Comparison of ENCODE assay signal across 8 cellular contexts in the genomic region with DNA sequence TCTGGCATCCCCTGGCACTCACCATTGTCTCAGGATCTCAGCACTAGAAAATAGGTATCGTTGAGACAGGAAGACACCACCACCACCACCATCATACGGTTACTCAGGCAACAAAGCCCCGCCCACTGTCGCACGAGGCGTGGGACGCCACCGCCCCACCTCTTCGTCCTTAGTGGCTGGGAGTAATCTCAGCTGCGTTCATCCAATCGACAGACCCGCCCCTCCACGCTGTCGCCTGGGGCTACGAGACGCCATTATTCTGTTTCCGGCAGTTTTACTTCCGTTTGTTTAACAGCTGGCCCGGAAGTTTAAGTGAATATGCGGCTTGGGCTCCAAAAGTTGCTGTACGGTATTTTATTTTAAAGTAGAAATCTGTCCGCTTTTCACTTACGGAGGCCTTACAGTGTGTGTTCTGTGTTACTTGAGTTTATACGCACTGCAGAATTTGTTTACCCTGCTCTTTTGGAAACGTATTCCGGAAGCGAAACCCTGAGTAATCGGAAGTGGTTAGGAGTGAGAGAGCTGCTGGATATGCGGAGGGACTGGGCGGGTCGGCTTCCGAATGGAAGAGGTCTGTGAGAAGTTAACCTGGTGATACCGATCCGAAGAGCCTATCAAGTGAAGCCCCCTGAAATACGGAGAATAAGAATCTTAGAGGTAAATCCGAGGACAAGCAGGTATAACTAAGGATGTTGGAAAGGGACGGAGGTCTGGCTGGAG. TPM values are rescaled to one million over a fixed set of nuclear protein-coding genes. Genes with fewer than 3 reads are reported as not detected.
DNase-seq lines count a peak whose midpoint lies in the region; ATAC-seq and TF ChIP-seq lines count a peak whose summit lies in the region.

A gene with protein sequence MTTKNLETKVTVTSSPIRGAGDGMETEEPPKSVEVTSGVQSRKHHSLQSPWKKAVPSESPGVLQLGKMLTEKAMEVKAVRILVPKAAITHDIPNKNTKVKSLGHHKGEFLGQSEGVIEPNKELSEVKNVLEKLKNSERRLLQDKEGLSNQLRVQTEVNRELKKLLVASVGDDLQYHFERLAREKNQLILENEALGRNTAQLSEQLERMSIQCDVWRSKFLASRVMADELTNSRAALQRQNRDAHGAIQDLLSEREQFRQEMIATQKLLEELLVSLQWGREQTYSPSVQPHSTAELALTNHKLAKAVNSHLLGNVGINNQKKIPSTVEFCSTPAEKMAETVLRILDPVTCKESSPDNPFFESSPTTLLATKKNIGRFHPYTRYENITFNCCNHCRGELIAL (plus strand): TSS at position 510 of the 720 bp plus-strand sequence. CDS start 1,328 bp downstream, outside the sequence.
A gene with protein sequence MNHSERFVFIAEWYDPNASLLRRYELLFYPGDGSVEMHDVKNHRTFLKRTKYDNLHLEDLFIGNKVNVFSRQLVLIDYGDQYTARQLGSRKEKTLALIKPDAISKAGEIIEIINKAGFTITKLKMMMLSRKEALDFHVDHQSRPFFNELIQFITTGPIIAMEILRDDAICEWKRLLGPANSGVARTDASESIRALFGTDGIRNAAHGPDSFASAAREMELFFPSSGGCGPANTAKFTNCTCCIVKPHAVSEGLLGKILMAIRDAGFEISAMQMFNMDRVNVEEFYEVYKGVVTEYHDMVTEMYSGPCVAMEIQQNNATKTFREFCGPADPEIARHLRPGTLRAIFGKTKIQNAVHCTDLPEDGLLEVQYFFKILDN (minus strand): TSS at position 112 of the 720 bp plus-strand sequence. CDS start 87 bp downstream, at position 25.

- H3K27ac ChIP-seq in IMR-90 (ENCODE audit: insufficient read depth, low read length) = peak within 1 kb of the TSS; percentile 62

- ATAC-seq in GM21529 (IDR thresholded peaks at IDR 0.05; ENCODE audit: unreplicated experiment) = peak; percentile 98
- peak; percentile 99 for ATAC-seq in IMR-90 (ENCODE audit: low read depth)

- peak within 1 kb of the TSS; percentile 98 for H3K56ac ChIP-seq in IMR-90 (ENCODE audit: extremely low read depth, insufficient read depth, low read length)

- peak within 1 kb of the TSS; percentile 64; the same call in 1 of the 3 replicates for H2BK15ac ChIP-seq in IMR-90 (ENCODE audit: low read depth, low read length)

- H3K9me1 ChIP-seq in IMR-90 (ENCODE audit: insufficient read depth, low read length) = peaks cover 3% of the 10 kb centered on the region; the same call in 1 of the 2 replicates

- H3K4ac ChIP-seq in IMR-90 (ENCODE audit: low read depth, low read length) = peak within 1 kb of the TSS; percentile 86

- CTCF ChIA-PET in IMR-90 (lab: Yijun Ruan, JAX) = interaction anchor here (1.1 to 1.4 kb wide), 2 partner anchors 19 to 1025 kb away, joined by 3 to 4 read pairs; no protein-coding TSS in a partner anchor

- peak within 1 kb of the TSS; percentile 15; the same call in 1 of the 2 replicates for H2AK5ac ChIP-seq in IMR-90 (ENCODE audit: low read depth, low read length)

- DNase-seq in DMS 273 (lab: John Stamatoyannopoulos, UW; ENCODE audit: unreplicated experiment) = peak; percentile 99
- peak; percentile 96 for DNase-seq in IMR-90
- peak; percentile 99 for DNase-seq in OCI-M1 (lab: John Stamatoyannopoulos, UW)
- DNase-seq in activated T-cell treated with anti-CD3 and anti-CD28 coated beads for 24 hours (ENCODE audit: low read depth) = peak; percentile 97
- peak; percentile 98 for DNase-seq in erythroblast (lab: John Stamatoyannopoulos, UW)
- peak; percentile 98 for DNase-seq in mucosa of gallbladder (ENCODE audit: low spot score)
- DNase-seq in stimulated activated CD8-positive, alpha-beta memory T cell treated with anti-CD3 and anti-CD28 coated beads, Interleukin-4, amount 100 ng/mL, for 4 hours (ENCODE audit: low read depth in 2 of 2, low spot score in 1 of 2) = peak; percentile 97 to 98

- peak within 1 kb of the TSS; percentile 48 for H3K4me3 ChIP-seq in IMR-90 (ENCODE audit: insufficient read depth, low read depth, low read length)

- no peaks in the 10 kb centered on the region for H4K20me1 ChIP-seq in IMR-90 (ENCODE audit: insufficient read depth, low read length)

- BruUV-seq in IMR-90 (replicated peaks; lab: Mats Ljungman, UMichigan) = no TSS peak

- no peaks in the 10 kb centered on the region for H3K27me3 ChIP-seq in IMR-90 (ENCODE audit: control insufficient read depth, insufficient read depth, low read length)

- TF ChIP-seq RAD21 in IMR-90 (IDR thresholded peaks at IDR 0.05; ENCODE audit: low read length) = no peak

- dilution Hi-C loops in IMR-90 (cut with HindIII; ENCODE audit: low sequenced_read_pairs, unreplicated experiment) = no loop called here

- no peak for TF ChIP-seq CTCF in IMR-90 (conservative IDR thresholded peaks at IDR 0.05; ENCODE audit: low read depth, low read length)

- WGBS in IMR-90 (ENCODE audit: extremely low coverage in 2 of 2, insufficient read length in 1 of 2), 2 experiments = 0% methylated on average over 19 of the region's 37 CpGs; no CpG with 5 or more reads in 1 of the 2 experiments

- H3K9ac ChIP-seq in IMR-90 (ENCODE audit: low read depth, low read length) = peak within 1 kb of the TSS; percentile 85

- peak within 1 kb of the TSS; percentile 88 for H2BK5ac ChIP-seq in IMR-90 (ENCODE audit: low read depth, low read length, poor library complexity, severe bottlenecking)

- H4K91ac ChIP-seq in IMR-90 (ENCODE audit: insufficient read depth, low read depth, low read length) = peak within 1 kb of the TSS; percentile 89

- TF ChIP-seq POLR2A in IMR-90 (IDR thresholded peaks at IDR 0.05; ENCODE audit: low read depth, low read length) (peak; percentile 81), erythroblast (IDR thresholded peaks at IDR 0.05; ENCODE audit: low read length) (peak; percentile 87)

- H2BK20ac ChIP-seq in IMR-90 (ENCODE audit: low read depth, low read length) = peak within 1 kb of the TSS; percentile 93

- peak within 1 kb of the TSS; percentile 94 for H2BK120ac ChIP-seq in IMR-90 (ENCODE audit: low read depth, low read length)

- H2AFZ ChIP-seq in IMR-90 (replicated peaks; ENCODE audit: low read length, poor library complexity) = peak within 1 kb of the TSS; percentile 89

- H4K8ac ChIP-seq in IMR-90 (ENCODE audit: low read depth in 2 of 2, low read length in 2 of 2) = peak within 1 kb of the TSS; percentile 81 to 96

- peak within 1 kb of the TSS; percentile 90 for H3K23ac ChIP-seq in IMR-90 (ENCODE audit: low read depth, low read length)

- H3K4me1 ChIP-seq in IMR-90 (ENCODE audit: control insufficient read depth, insufficient read depth, low read length) = 0 out of 2 replicates have a peak, but pooled peaks cover 4% of the 10 kb centered on the region

- H3K9me3 ChIP-seq in IMR-90 (ENCODE audit: control insufficient read depth, insufficient read depth, low read length) = no peaks in the 10 kb centered on the region

- intact Hi-C loops in IMR-90 (cut with micrococcal nuclease) = loop anchor here (1.0 to 5.0 kb wide), 3 partner anchors 117 to 261 kb away; a partner anchor contains a TSS

- H3K79me1 ChIP-seq in IMR-90 (ENCODE audit: low read depth in 1 of 2, low read length in 2 of 2) = peaks cover 20 to 37% of the 10 kb centered on the region in 2 experiments; a peak in 3 of 4 replicates

- H4K5ac ChIP-seq in IMR-90 (ENCODE audit: low read depth, low read length) = peak within 1 kb of the TSS; percentile 75

- peaks cover 5% of the 10 kb centered on the region for H3K36me3 ChIP-seq in IMR-90 (ENCODE audit: control insufficient read depth, insufficient read depth, low read length)

- in situ Hi-C loops in IMR-90 (cut with MboI; ENCODE audit: low sequenced_read_pairs) = loop anchor here (5.0 to 25.0 kb wide), 2 partner anchors 251 to 1031 kb away; no protein-coding TSS in a partner anchor

- peak within 1 kb of the TSS; percentile 62; the same call in 1 of the 2 replicates for H3K18ac ChIP-seq in IMR-90 (ENCODE audit: low read depth, low read length)

- peak within 1 kb of the TSS; percentile 94 for H3K14ac ChIP-seq in IMR-90 (replicated peaks; ENCODE audit: low read depth, low read length)

- H2AK9ac ChIP-seq in IMR-90 (replicated peaks; ENCODE audit: low read depth, low read length, poor library complexity) = peak within 1 kb of the TSS; percentile 71

- H3K4me2 ChIP-seq in IMR-90 (ENCODE audit: low read depth, low read length) = peak within 1 kb of the TSS; percentile 90

- POLR2A ChIA-PET in IMR-90 (lab: Charles Lee; ENCODE audit: unreplicated experiment) = no interaction called here

TF ChIP-seq in IMR-90, 13 proteins besides CTCF, POLR2A, EP300 and RAD21:
- TF ChIP-seq RCOR1 (IDR thresholded peaks at IDR 0.05; ENCODE audit: insufficient replicate concordance, low read length) (no peak), CEBPB (IDR thresholded peaks at IDR 0.05; ENCODE audit: low read depth, low read length) (no peak), RFX5 (IDR thresholded peaks at IDR 0.05; ENCODE audit: low read depth, low read length) (no peak), BHLHE40 (IDR thresholded peaks at IDR 0.05; ENCODE audit: low read depth, low read length) (peak; percentile 43; the same call in 1 of the 2 replicates), MAZ (IDR thresholded peaks at IDR 0.05; ENCODE audit: borderline replicate concordance, low read depth, low read length) (peak; percentile 70; the same call in 1 of the 2 replicates), SMC3 (IDR thresholded peaks at IDR 0.05; ENCODE audit: low read depth, low read length) (no peak), MXI1 (IDR thresholded peaks at IDR 0.05; ENCODE audit: borderline replicate concordance, low read depth, low read length) (peak; percentile 93)
- TF ChIP-seq, protein P1, sequence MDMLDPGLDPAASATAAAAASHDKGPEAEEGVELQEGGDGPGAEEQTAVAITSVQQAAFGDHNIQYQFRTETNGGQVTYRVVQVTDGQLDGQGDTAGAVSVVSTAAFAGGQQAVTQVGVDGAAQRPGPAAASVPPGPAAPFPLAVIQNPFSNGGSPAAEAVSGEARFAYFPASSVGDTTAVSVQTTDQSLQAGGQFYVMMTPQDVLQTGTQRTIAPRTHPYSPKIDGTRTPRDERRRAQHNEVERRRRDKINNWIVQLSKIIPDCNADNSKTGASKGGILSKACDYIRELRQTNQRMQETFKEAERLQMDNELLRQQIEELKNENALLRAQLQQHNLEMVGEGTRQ (IDR thresholded peaks at IDR 0.05; ENCODE audit: low read depth, low read length) = 0 out of 2 replicates have a peak, but pooled peaks have one; percentile 2
TF ChIP-seq in IMR-90: peak in this region for 4.

RNA-seq across cellular contexts. Expression of the first gene that starts in this region (rescaled TPM):
- total RNA-seq in IMR-90 (2012; rRNA removed) = 24.2 and 38.9 TPM in 2 replicates
- polyA plus RNA-seq in IMR-90 (2012; rRNA removed) = 11.4 and 14.2 TPM in 2 replicates
- 0.90 and 2.4 TPM in 2 replicates for polyA plus RNA-seq in IMR-90 (2012; cell fraction: cytosol; rRNA removed)
- polyA plus RNA-seq in IMR-90 (2012; cell fraction: nucleus; rRNA removed; ENCODE audit: low replicate concordance) = 0.88 and 15.0 TPM in 2 replicates
- 32.0 TPM for total RNA-seq in mucosa of gallbladder

RNA-seq across cellular contexts. Expression of the second gene that starts in this region (rescaled TPM):
- total RNA-seq in IMR-90 (2012; rRNA removed) = 18.3 and 44.4 TPM in 2 replicates
- 14.6 and 22.4 TPM in 2 replicates for polyA plus RNA-seq in IMR-90 (2012; rRNA removed)
- polyA plus RNA-seq in IMR-90 (2012; cell fraction: cytosol; rRNA removed) = 2.4 and 3.8 TPM in 2 replicates
- 0.62 and 4.6 TPM in 2 replicates for polyA plus RNA-seq in IMR-90 (2012; cell fraction: nucleus; rRNA removed; ENCODE audit: low replicate concordance)
- total RNA-seq in mucosa of gallbladder = 18.0 TPM

Comparison
In these comparisons a context has a peak if more than half of its experiments do, and no peak if none do; other contexts are left out.
1. Peak in every context shown above with its lines: DNase-seq, ATAC-seq, H3K4me3 ChIP-seq and H3K27ac ChIP-seq.